Comparison of ENCODE assay signal across 22 cellular contexts in genomic region chr2:148770047-148770446, GRCh38.
DNase-seq lines count a peak whose midpoint lies in the region; ATAC-seq and TF ChIP-seq lines count a peak whose summit lies in the region.
"Had no signal": no experiment of that assay in that cellular context is flagged by ENCODE, and none has a peak within 500 bp of the region (broad histone marks: within the 10 kb centered on the region; RNA-seq: fewer than 3 reads in every experiment).

No MANE protein-coding gene starts in this region.

- no peak overlapping the region for H4K91ac ChIP-seq in H9 (ENCODE audit: insufficient read length, low read depth, low read length)

- no peak overlapping the region for H2BK20ac ChIP-seq in H9 (ENCODE audit: low read depth, low read length, poor library complexity, severe bottlenecking)

- H3K79me1 ChIP-seq in H9 (ENCODE audit: insufficient read depth, low read depth, low read length, poor library complexity, severe bottlenecking), result no peaks in the 10 kb centered on the region

- H3K27me3 Mint-ChIP-seq in WTC11 (ENCODE audit: low read depth) (no peaks in the 10 kb centered on the region), endothelial cell (ENCODE audit: unreplicated experiment) (no peaks in the 10 kb centered on the region), H9 (ENCODE audit: low read depth) (no peaks in the 10 kb centered on the region)
- H3K27me3 Mint-ChIP-seq: CD4-positive, alpha-beta memory T cell; CD4-positive, CD25-positive, alpha-beta regulatory T cell; CD8-positive, alpha-beta memory T cell had no signal

- H3K36me3 Mint-ChIP-seq in WTC11, result peaks cover 22% of the 10 kb centered on the region
- peaks cover 10% of the 10 kb centered on the region for H3K36me3 Mint-ChIP-seq in endothelial cell (ENCODE audit: low read depth, unreplicated experiment)
- peaks cover 13 to 38% (median 36%) of the 10 kb centered on the region in 3 experiments; a peak in 6 of 7 replicates for H3K36me3 Mint-ChIP-seq in H9 (ENCODE audit: insufficient read depth in 1 of 3, low read depth in 3 of 3)

- H4K5ac ChIP-seq in H9 (ENCODE audit: insufficient read length, low read depth, low read length), result no peak overlapping the region

- H3K27me3 ChIP-seq in H9 (ENCODE audit: insufficient read depth, low read length), result no peaks in the 10 kb centered on the region
- H3K27me3 ChIP-seq: BE2C, BLaER1 had no signal

- H3K9ac ChIP-seq in H9 (ENCODE audit: extremely low read depth, insufficient read length, low read length), result no peak overlapping the region
- H3K9ac ChIP-seq: BLaER1 had no signal

- H3K27ac ChIP-seq in VCaP, result peak overlapping the region; percentile 75
- no peak overlapping the region for H3K27ac ChIP-seq in H9 (ENCODE audit: insufficient read length, low read depth, low read length)
- H3K27ac ChIP-seq: BLaER1 had no signal

- H2AFZ ChIP-seq in H9 (ENCODE audit: low read length), result no peak overlapping the region

- no peak overlapping the region for H3T11ph ChIP-seq in H9 (ENCODE audit: low read length)

- H2BK120ac ChIP-seq in H9 (ENCODE audit: low read depth, low read length, poor library complexity, severe bottlenecking), result no peak overlapping the region

- no peak overlapping the region for H4K8ac ChIP-seq in H9 (replicated peaks; ENCODE audit: insufficient read length, low read depth, low read length)

- no peak overlapping the region for H3K23ac ChIP-seq in H9 (ENCODE audit: insufficient read length, low read depth, low read length)

- no CpG with 5 or more reads among the region's 4 CpGs for WGBS in H9 (ENCODE audit: extremely low coverage, insufficient read length, low lambda C conversion rate)

- no peak overlapping the region for H3K56ac ChIP-seq in H9 (ENCODE audit: insufficient read length, low read depth, low read length)

- H3K18ac ChIP-seq in H9 (ENCODE audit: insufficient read length, low read depth, low read length), result no peak overlapping the region

- no peaks in the 10 kb centered on the region for H3K9me3 Mint-ChIP-seq in WTC11
- no peaks in the 10 kb centered on the region for H3K9me3 Mint-ChIP-seq in endothelial cell (ENCODE audit: unreplicated experiment)
- H3K9me3 Mint-ChIP-seq in H9, result no peaks in the 10 kb centered on the region
- H3K9me3 Mint-ChIP-seq: CD14-positive monocyte; CD4-positive, alpha-beta memory T cell; CD4-positive, CD25-positive, alpha-beta regulatory T cell; CD8-positive, alpha-beta memory T cell had no signal

- no peaks in the 10 kb centered on the region for H3K79me2 ChIP-seq in H9 (ENCODE audit: insufficient read depth, low read length)

- no peak for TF ChIP-seq CTCF in VCaP (conservative IDR thresholded peaks at IDR 0.05)
- TF ChIP-seq CTCF in WTC11 (IDR thresholded peaks at IDR 0.05), result no peak
- no peak for TF ChIP-seq CTCF in endothelial cell (IDR thresholded peaks at IDR 0.05; ENCODE audit: unreplicated experiment)
- no peak for TF ChIP-seq CTCF in H9 (conservative IDR thresholded peaks at IDR 0.05)

- H3K9me3 ChIP-seq in H9 (ENCODE audit: control insufficient read depth, low read depth, low read length), result no peaks in the 10 kb centered on the region
- H3K9me3 ChIP-seq: BE2C, BLaER1 had no signal

- DNase-seq in WTC11 (ENCODE audit: low spot score) (no peak), endothelial cell (ENCODE audit: low spot score) (no peak), H9 (no peak)
- DNase-seq: 8988T; ACHN; BE2C; C1 segment of cervical spinal cord; CD4-positive, alpha-beta memory T cell; CD4-positive, CD25-positive, alpha-beta regulatory T cell; CD8-positive, alpha-beta memory T cell; COR-L47; DMS 273 treated with DMSO at 0.1 percent for 48 hours; DMS153; DMS79; DND-41; EL; GDM1 had no signal

- H3K27ac Mint-ChIP-seq in WTC11, result no peak overlapping the region
- no peak overlapping the region for H3K27ac Mint-ChIP-seq in endothelial cell (ENCODE audit: unreplicated experiment)
- H3K27ac Mint-ChIP-seq in H9, result no peak overlapping the region

- H3K4ac ChIP-seq in H9 (ENCODE audit: low read depth, low read length), result no peak overlapping the region

- H3K4me3 Mint-ChIP-seq in WTC11 (no peak overlapping the region), endothelial cell (ENCODE audit: unreplicated experiment) (peak overlapping the region; percentile 10), H9 (no peak overlapping the region)
- H3K4me3 Mint-ChIP-seq: CD14-positive monocyte; CD4-positive, alpha-beta memory T cell; CD4-positive, CD25-positive, alpha-beta regulatory T cell; CD8-positive, alpha-beta memory T cell had no signal

- H3K4me1 ChIP-seq in H9 (ENCODE audit: insufficient read depth, low read length), result no peaks in the 10 kb centered on the region
- H3K4me1 ChIP-seq: BE2C had no signal

- H2AK5ac ChIP-seq in H9 (ENCODE audit: insufficient read length, low read length), result no peak overlapping the region

- H2BK15ac ChIP-seq in H9 (ENCODE audit: low read depth, low read length), result no peak overlapping the region

- H3K4me1 Mint-ChIP-seq in WTC11 (no peaks in the 10 kb centered on the region), endothelial cell (ENCODE audit: unreplicated experiment) (no peaks in the 10 kb centered on the region), H9 (no peaks in the 10 kb centered on the region)
- H3K4me1 Mint-ChIP-seq: CD14-positive monocyte had no signal

- no peak overlapping the region for H2BK5ac ChIP-seq in H9 (ENCODE audit: insufficient read length, low read length)

- H3K23me2 ChIP-seq in H9 (ENCODE audit: insufficient read length, low read depth, low read length, poor library complexity, severe bottlenecking), result no peaks in the 10 kb centered on the region

- no peak overlapping the region for H3K14ac ChIP-seq in H9 (ENCODE audit: insufficient read depth, low read length)

- H3K4me2 ChIP-seq in H9 (ENCODE audit: insufficient read depth, insufficient read length, low read length), result no peak overlapping the region
- H3K4me2 ChIP-seq: BLaER1 had no signal

- POLR2A ChIA-PET in WTC11 (lab: Charles Lee), result no interaction called here

- no peaks in the 10 kb centered on the region for H4K20me1 ChIP-seq in H9 (ENCODE audit: control insufficient read depth, insufficient read depth, insufficient read length)
- H4K20me1 ChIP-seq: BLaER1 had no signal

- CTCF ChIA-PET in WTC11 (lab: Charles Lee), result interaction anchor here (1.9 kb wide), 1 partner anchor 18 kb away, joined by 4 read pairs; no protein-coding TSS in a partner anchor

- ATAC-seq in WTC11, result no peak
- no peak for ATAC-seq in GM18519 (IDR thresholded peaks at IDR 0.05; ENCODE audit: low FRiP score, unreplicated experiment)
- ATAC-seq: GM12878 had no signal

- no peak overlapping the region for H2BK12ac ChIP-seq in H9 (ENCODE audit: insufficient read length, low read depth, low read length)

TF ChIP-seq in WTC11, 78 proteins besides CTCF, POLR2A, EP300 and RAD21:
- TF ChIP-seq ZNF121 (CRISPR knock-in tag; IDR thresholded peaks at IDR 0.05) (peak; percentile 70), ZNF263 (CRISPR knock-in tag; IDR thresholded peaks at IDR 0.05; ENCODE audit: low read depth) (no peak), ZNF138 (CRISPR knock-in tag; conservative IDR thresholded peaks at IDR 0.05) (no peak)
TF ChIP-seq in WTC11: peak in this region for 1.
